ENCODE assay signal across 9 cellular contexts in the genomic region with DNA sequence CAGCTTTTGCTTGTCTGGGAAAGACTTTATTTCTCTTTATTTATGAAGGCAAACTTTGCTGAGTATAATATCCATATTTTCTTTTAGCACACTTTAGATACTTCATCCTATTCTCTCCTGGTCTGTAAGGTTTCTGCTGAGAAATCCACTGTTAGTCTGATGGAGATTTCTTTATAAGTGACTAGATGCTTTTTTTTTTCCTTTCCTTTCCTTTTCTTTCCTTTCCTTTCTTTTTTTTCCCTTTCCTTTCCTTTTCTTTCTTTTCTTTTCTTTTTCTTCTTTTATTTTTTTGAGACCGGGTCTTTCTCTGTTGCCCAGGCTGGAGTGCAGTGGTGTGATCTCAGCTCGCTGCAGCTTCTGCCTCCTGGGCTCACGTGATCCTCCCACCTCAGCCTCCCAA. TPM values are rescaled to one million over a fixed set of nuclear protein-coding genes. Genes with fewer than 3 reads are reported as not detected.
"Had no signal": no experiment of that assay in that cellular context is flagged by ENCODE, and none has a peak within 500 bp of the region (broad histone marks: within the 10 kb centered on the region; RNA-seq: fewer than 3 reads in every experiment).

No MANE protein-coding gene starts in this region.

- DNase-seq: GM23248, HCEC 1CT, HFFc6, KG1 had no signal

- H2AFZ ChIP-seq: GM23248 had no signal

- H3K9me3 Mint-ChIP-seq: H9, HFFc6 had no signal

- H3K9ac ChIP-seq: GM23248 had no signal

- H3K4me3 Mint-ChIP-seq: H9, HFFc6 had no signal

- H3K4me3 ChIP-seq: GM23248 had no signal

- ATAC-seq: HepG2 had no signal

- H3K27ac Mint-ChIP-seq: H9, HFFc6, IgD-negative memory B cell had no signal

- H3K36me3 Mint-ChIP-seq: IgD-negative memory B cell had no signal

- H3K27ac ChIP-seq: GM23248 had no signal

RNA-seq across cellular contexts. Expression of a gene that starts 38.4 kb away (rescaled TPM):
- total RNA-seq: GM23248, H1, H9, HepG2, HFFc6, HT1080 had no signal
- polyA plus RNA-seq: GM23248, H1, HepG2, IgD-negative memory B cell had no signal
